1 cellular context compared by ENCODE assay signal in the genomic region with DNA sequence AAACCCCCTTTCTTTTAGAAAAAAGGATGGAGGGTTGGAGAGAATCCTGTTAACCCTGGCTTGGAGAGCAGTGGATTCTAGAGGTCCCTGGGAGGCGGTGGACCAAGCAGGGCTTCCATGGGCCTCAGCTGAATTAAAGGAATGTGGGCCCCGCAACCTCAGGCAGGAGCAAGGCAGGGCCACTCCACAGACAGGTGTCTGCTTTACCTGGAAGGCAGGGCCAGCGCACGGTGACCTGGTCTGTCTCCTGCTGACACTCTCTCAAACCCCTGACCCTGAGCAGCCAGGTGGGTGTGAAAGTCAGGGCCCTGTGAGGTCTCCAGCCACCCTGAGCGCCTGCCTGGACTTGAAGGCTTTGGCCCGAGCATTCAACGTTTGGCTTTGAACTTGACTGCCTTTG.
TF ChIP-seq lines count a peak whose summit lies in the region.

No MANE protein-coding gene starts in this region.

TF ChIP-seq in GM23338, 12 proteins besides CTCF, POLR2A, EP300 and RAD21:
- no peak for TF ChIP-seq POLR2AphosphoS5 (IDR thresholded peaks at IDR 0.05; ENCODE audit: low read depth)
- TF ChIP-seq JUNB (IDR thresholded peaks at IDR 0.05; ENCODE audit: unreplicated experiment), result no peak
- TF ChIP-seq ZNF114 (CRISPR knock-in tag; IDR thresholded peaks at IDR 0.05), result no peak
- no peak for TF ChIP-seq EZH2 (IDR thresholded peaks at IDR 0.05; ENCODE audit: low read depth, unreplicated experiment)
- TF ChIP-seq EZH2phosphoT487 (IDR thresholded peaks at IDR 0.05; ENCODE audit: unreplicated experiment), result no peak
- TF ChIP-seq ZNF331 (CRISPR knock-in tag; IDR thresholded peaks at IDR 0.05; ENCODE audit: low read depth), result no peak
- TF ChIP-seq, protein P1, sequence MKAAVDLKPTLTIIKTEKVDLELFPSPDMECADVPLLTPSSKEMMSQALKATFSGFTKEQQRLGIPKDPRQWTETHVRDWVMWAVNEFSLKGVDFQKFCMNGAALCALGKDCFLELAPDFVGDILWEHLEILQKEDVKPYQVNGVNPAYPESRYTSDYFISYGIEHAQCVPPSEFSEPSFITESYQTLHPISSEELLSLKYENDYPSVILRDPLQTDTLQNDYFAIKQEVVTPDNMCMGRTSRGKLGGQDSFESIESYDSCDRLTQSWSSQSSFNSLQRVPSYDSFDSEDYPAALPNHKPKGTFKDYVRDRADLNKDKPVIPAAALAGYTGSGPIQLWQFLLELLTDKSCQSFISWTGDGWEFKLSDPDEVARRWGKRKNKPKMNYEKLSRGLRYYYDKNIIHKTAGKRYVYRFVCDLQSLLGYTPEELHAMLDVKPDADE (IDR thresholded peaks at IDR 0.05), result no peak
- TF ChIP-seq, protein P2, sequence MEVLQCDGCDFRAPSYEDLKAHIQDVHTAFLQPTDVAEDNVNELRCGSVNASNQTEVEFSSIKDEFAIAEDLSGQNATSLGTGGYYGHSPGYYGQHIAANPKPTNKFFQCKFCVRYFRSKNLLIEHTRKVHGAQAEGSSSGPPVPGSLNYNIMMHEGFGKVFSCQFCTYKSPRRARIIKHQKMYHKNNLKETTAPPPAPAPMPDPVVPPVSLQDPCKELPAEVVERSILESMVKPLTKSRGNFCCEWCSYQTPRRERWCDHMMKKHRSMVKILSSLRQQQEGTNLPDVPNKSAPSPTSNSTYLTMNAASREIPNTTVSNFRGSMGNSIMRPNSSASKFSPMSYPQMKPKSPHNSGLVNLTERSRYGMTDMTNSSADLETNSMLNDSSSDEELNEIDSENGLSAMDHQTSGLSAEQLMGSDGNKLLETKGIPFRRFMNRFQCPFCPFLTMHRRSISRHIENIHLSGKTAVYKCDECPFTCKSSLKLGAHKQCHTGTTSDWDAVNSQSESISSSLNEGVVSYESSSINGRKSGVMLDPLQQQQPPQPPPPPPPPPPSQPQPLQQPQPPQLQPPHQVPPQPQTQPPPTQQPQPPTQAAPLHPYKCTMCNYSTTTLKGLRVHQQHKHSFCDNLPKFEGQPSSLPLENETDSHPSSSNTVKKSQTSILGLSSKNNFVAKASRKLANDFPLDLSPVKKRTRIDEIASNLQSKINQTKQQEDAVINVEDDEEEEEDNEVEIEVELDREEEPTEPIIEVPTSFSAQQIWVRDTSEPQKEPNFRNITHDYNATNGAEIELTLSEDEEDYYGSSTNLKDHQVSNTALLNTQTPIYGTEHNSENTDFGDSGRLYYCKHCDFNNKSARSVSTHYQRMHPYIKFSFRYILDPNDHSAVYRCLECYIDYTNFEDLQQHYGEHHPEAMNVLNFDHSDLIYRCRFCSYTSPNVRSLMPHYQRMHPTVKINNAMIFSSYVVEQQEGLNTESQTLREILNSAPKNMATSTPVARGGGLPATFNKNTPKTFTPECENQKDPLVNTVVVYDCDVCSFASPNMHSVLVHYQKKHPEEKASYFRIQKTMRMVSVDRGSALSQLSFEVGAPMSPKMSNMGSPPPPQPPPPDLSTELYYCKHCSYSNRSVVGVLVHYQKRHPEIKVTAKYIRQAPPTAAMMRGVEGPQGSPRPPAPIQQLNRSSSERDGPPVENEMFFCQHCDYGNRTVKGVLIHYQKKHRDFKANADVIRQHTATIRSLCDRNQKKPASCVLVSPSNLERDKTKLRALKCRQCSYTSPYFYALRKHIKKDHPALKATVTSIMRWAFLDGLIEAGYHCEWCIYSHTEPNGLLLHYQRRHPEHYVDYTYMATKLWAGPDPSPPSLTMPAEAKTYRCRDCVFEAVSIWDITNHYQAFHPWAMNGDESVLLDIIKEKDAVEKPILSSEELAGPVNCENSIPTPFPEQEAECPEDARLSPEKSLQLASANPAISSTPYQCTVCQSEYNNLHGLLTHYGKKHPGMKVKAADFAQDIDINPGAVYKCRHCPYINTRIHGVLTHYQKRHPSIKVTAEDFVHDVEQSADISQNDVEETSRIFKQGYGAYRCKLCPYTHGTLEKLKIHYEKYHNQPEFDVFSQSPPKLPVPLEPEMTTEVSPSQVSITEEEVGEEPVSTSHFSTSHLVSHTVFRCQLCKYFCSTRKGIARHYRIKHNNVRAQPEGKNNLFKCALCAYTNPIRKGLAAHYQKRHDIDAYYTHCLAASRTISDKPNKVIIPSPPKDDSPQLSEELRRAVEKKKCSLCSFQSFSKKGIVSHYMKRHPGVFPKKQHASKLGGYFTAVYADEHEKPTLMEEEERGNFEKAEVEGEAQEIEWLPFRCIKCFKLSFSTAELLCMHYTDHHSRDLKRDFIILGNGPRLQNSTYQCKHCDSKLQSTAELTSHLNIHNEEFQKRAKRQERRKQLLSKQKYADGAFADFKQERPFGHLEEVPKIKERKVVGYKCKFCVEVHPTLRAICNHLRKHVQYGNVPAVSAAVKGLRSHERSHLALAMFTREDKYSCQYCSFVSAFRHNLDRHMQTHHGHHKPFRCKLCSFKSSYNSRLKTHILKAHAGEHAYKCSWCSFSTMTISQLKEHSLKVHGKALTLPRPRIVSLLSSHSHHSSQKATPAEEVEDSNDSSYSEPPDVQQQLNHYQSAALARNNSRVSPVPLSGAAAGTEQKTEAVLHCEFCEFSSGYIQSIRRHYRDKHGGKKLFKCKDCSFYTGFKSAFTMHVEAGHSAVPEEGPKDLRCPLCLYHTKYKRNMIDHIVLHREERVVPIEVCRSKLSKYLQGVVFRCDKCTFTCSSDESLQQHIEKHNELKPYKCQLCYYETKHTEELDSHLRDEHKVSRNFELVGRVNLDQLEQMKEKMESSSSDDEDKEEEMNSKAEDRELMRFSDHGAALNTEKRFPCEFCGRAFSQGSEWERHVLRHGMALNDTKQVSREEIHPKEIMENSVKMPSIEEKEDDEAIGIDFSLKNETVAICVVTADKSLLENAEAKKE (CRISPR knock-in tag; IDR thresholded peaks at IDR 0.05), result no peak
- TF ChIP-seq, protein P3, sequence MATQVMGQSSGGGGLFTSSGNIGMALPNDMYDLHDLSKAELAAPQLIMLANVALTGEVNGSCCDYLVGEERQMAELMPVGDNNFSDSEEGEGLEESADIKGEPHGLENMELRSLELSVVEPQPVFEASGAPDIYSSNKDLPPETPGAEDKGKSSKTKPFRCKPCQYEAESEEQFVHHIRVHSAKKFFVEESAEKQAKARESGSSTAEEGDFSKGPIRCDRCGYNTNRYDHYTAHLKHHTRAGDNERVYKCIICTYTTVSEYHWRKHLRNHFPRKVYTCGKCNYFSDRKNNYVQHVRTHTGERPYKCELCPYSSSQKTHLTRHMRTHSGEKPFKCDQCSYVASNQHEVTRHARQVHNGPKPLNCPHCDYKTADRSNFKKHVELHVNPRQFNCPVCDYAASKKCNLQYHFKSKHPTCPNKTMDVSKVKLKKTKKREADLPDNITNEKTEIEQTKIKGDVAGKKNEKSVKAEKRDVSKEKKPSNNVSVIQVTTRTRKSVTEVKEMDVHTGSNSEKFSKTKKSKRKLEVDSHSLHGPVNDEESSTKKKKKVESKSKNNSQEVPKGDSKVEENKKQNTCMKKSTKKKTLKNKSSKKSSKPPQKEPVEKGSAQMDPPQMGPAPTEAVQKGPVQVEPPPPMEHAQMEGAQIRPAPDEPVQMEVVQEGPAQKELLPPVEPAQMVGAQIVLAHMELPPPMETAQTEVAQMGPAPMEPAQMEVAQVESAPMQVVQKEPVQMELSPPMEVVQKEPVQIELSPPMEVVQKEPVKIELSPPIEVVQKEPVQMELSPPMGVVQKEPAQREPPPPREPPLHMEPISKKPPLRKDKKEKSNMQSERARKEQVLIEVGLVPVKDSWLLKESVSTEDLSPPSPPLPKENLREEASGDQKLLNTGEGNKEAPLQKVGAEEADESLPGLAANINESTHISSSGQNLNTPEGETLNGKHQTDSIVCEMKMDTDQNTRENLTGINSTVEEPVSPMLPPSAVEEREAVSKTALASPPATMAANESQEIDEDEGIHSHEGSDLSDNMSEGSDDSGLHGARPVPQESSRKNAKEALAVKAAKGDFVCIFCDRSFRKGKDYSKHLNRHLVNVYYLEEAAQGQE (IDR thresholded peaks at IDR 0.05; ENCODE audit: unreplicated experiment), result no peak
- no peak for TF ChIP-seq STAT1 (IDR thresholded peaks at IDR 0.05; ENCODE audit: unreplicated experiment)
- no peak for TF ChIP-seq CREB1 (CRISPR knock-in tag; IDR thresholded peaks at IDR 0.05; ENCODE audit: low read depth)
- no peak for TF ChIP-seq NANOG (IDR thresholded peaks at IDR 0.05; ENCODE audit: borderline replicate concordance)
TF ChIP-seq in GM23338: peak in this region for 0.
